ENCODE assay signal across 7 cellular contexts in the genomic region with DNA sequence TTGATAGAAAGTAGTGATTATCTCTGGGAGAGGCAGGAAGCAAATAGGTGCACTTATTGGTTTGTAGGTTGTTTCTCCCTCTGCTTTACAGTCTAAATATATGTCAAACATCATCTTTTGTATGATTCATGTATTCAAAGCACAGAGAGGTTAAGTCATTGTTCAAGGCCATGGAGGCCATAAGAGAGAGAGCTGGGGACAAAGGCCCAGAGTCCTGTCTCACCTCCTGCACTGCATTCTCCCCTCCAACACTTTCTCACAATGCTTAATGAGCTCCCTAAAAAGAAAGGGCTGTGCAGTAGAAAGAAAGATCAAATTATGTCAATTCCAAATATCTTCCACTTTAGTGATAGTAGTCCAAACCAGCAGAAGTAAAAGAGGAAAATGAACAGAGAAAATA.
"Had no signal": no experiment of that assay in that cellular context is flagged by ENCODE, and none has a peak within 500 bp of the region (broad histone marks: within the 10 kb centered on the region; RNA-seq: fewer than 3 reads in every experiment).

No MANE protein-coding gene starts in this region.

- ATAC-seq: K562 had no signal

- H3K27ac ChIP-seq: HL-60 had no signal

- H3K4me1 Mint-ChIP-seq: IgD-negative memory B cell had no signal

- H3K27ac Mint-ChIP-seq: IgD-negative memory B cell had no signal

- FAIRE-seq: HTR-8/SVneo, K562 had no signal

- H3K4me3 Mint-ChIP-seq: IgD-negative memory B cell had no signal

- DNase-seq: IMR-90, KBM-7, KG1 had no signal

- H3K4me3 ChIP-seq: K562 had no signal

- H3K36me3 Mint-ChIP-seq: IgD-negative memory B cell had no signal
